8 cellular contexts compared by ENCODE assay signal in genomic region chr19:1039646-1040475, GRCh38. TPM values are rescaled to one million over a fixed set of nuclear protein-coding genes. Genes with fewer than 3 reads are reported as not detected.
DNase-seq lines count a peak whose midpoint lies in the region; ATAC-seq and TF ChIP-seq lines count a peak whose summit lies in the region.

TSS of gene ABCA7 (plus strand) at chr19:1040107. CDS start at chr19:1041362, 1,255 bp downstream.

- DNase-seq in DMS 273 treated with DMSO at 0.1 percent for 48 hours (lab: John Stamatoyannopoulos, UW) (peak; percentile 90), OCI-M2 (lab: John Stamatoyannopoulos, UW; ENCODE audit: unreplicated experiment) (peak; percentile 74), activated T-cell treated with anti-CD3 and anti-CD28 coated beads for 24 hours (ENCODE audit: low read depth) (peak; percentile 98), epithelial cell of prostate (ENCODE audit: low read depth, low spot score) (peak; percentile 92), mucosa of descending colon (peak; percentile 99 to 100 (median 99))
- peak; percentile 96 to 98 for DNase-seq in stimulated activated CD8-positive, alpha-beta memory T cell treated with anti-CD3 and anti-CD28 coated beads, Interleukin-4, amount 100 ng/mL, for 1 hour (ENCODE audit: low read depth in 2 of 2, low spot score in 1 of 2)

- H3K4me1 ChIP-seq in mucosa of descending colon (ENCODE audit: low read depth) = peaks cover 41% of the 10 kb centered on the region

- ATAC-seq in GM21576 (IDR thresholded peaks at IDR 0.05; ENCODE audit: unreplicated experiment) (peak; percentile 66), mucosa of descending colon (peak; percentile 83)

- TF ChIP-seq RAD21 in Ishikawa (IDR thresholded peaks at IDR 0.05; ENCODE audit: low read depth) = no peak

- H3K36me3 ChIP-seq in mucosa of descending colon (ENCODE audit: low read depth) = no peaks in the 10 kb centered on the region

- no peak for TF ChIP-seq EP300 in Ishikawa (IDR thresholded peaks at IDR 0.05; ENCODE audit: borderline replicate concordance)

- intact Hi-C loops in mucosa of descending colon (cut with DNase I, micrococcal nuclease) = no loop called here

- no peaks in the 10 kb centered on the region for H3K9me3 ChIP-seq in mucosa of descending colon

- peak within 1 kb of the TSS; percentile 19 for H3K4me3 ChIP-seq in mucosa of descending colon

- H3K27ac ChIP-seq in epithelial cell of prostate = peak within 1 kb of the TSS; percentile 66

- no peak for TF ChIP-seq CTCF in mucosa of descending colon (IDR thresholded peaks at IDR 0.05)

TF ChIP-seq in Ishikawa, 13 proteins besides CTCF, POLR2A, EP300 and RAD21:
- TF ChIP-seq REST (IDR thresholded peaks at IDR 0.05; ENCODE audit: low read depth) = no peak
- TF ChIP-seq USF1 (IDR thresholded peaks at IDR 0.05) = no peak; the same call in 1 of the 2 replicates
- TF ChIP-seq FOXM1 (IDR thresholded peaks at IDR 0.05; ENCODE audit: borderline replicate concordance, low read depth) = no peak
- no peak; the same call in 1 of the 2 replicates for TF ChIP-seq ZBTB7A (IDR thresholded peaks at IDR 0.05; ENCODE audit: low read depth)
- peak; percentile 36; the same call in 1 of the 2 replicates for TF ChIP-seq CREB1 (IDR thresholded peaks at IDR 0.05; ENCODE audit: low read depth)
- 0 out of 2 replicates have a peak, but pooled peaks have one; percentile 7 for TF ChIP-seq YY1 (IDR thresholded peaks at IDR 0.05; ENCODE audit: low read depth)
- peak; percentile 82 for TF ChIP-seq MAX (IDR thresholded peaks at IDR 0.05)
- TF ChIP-seq TAF1 (IDR thresholded peaks at IDR 0.05; ENCODE audit: low read depth) = peak; percentile 42
- no peak for TF ChIP-seq EGR1 (IDR thresholded peaks at IDR 0.05)
- no peak for TF ChIP-seq TEAD4 (IDR thresholded peaks at IDR 0.05)
- no peak for TF ChIP-seq NFIC (IDR thresholded peaks at IDR 0.05)
- TF ChIP-seq TCF12 (IDR thresholded peaks at IDR 0.05; ENCODE audit: low read depth) = peak; percentile 51
- TF ChIP-seq CEBPB (IDR thresholded peaks at IDR 0.05) = no peak

RNA-seq across cellular contexts. Expression of gene ABCA7, which starts in this region (rescaled TPM):
- 10 to 100 TPM; 23.5 to 25.6 (median 25.6) TPM for total RNA-seq in mucosa of descending colon

Comparison
In these comparisons a context has a peak if more than half of its experiments do, and no peak if none do; other contexts are left out.
1. Peak in every context shown above with its lines: DNase-seq, ATAC-seq, H3K4me3 ChIP-seq and H3K27ac ChIP-seq.